Comparison of ENCODE assay signal across 10 cellular contexts in genomic region chr9:137314561-137315560, GRCh38. TPM values are rescaled to one million over a fixed set of nuclear protein-coding genes. Genes with fewer than 3 reads are reported as not detected.
A peak's percentile ranks its signal among the peaks of the same experiment; 100 is the strongest.
DNase-seq lines count a peak whose midpoint lies in the region; ATAC-seq and TF ChIP-seq lines count a peak whose summit lies in the region.
"Had no signal": no experiment of that assay in that cellular context is flagged by ENCODE, and none has a peak within 500 bp of the region (broad histone marks: within the 10 kb centered on the region; RNA-seq: fewer than 3 reads in every experiment).

No MANE protein-coding gene starts in this region.

- H3K4me3 ChIP-seq in ectodermal cell (ENCODE audit: insufficient read depth, low read depth, low read length) = no peak overlapping the region
- no peak overlapping the region for H3K4me3 ChIP-seq in CD4-positive, alpha-beta memory T cell (ENCODE audit: low read length in 2 of 2)

- no peak for TF ChIP-seq CTCF in GM13977 (IDR thresholded peaks at IDR 0.05; ENCODE audit: extremely low read depth, insufficient read depth, missing control alignments)
- no peak for TF ChIP-seq CTCF in HFFc6 (IDR thresholded peaks at IDR 0.05)

- POLR2A ChIA-PET in CD4-positive, alpha-beta memory T cell (lab: Charles Lee; ENCODE audit: partially characterized antibody) = interaction anchor here (1.3 kb wide), 1 partner anchor 74 kb away, joined by 3 read pairs; the partner anchor contains the start of gene TUBB4B

- DNase-seq in 8988T (peak; percentile 56), GM13977 (ENCODE audit: low spot score) (peak; percentile 37), mesenteric fat pad (ENCODE audit: low spot score) (peak; percentile 88), HFFc6 (no peak)
- no peak for DNase-seq in CD4-positive, alpha-beta memory T cell

- H3K9me3 Mint-ChIP-seq in HFFc6 = no peaks in the 10 kb centered on the region
- no peaks in the 10 kb centered on the region for H3K9me3 Mint-ChIP-seq in CD4-positive, alpha-beta memory T cell
- H3K9me3 Mint-ChIP-seq: activated T-helper 17 cell treated with anti-CD3 and anti-CD28 coated beads, Interleukin-2, amount 50 U/mL, for 72 hours had no signal

- 71 to 72% methylated on average over 38 to 41 of the region's 42 CpGs for WGBS in ectodermal cell, 2 experiments

- peaks cover 34% of the 10 kb centered on the region for H3K4me1 ChIP-seq in ectodermal cell (ENCODE audit: control insufficient read depth, insufficient read depth, low read length)
- H3K4me1 ChIP-seq in CD4-positive, alpha-beta memory T cell (ENCODE audit: insufficient read depth, low read length) = no peaks in the 10 kb centered on the region

- peaks cover 5% of the 10 kb centered on the region for H3K27me3 ChIP-seq in ectodermal cell (ENCODE audit: control insufficient read depth, insufficient read depth, low read length, poor library complexity, severe bottlenecking)
- H3K27me3 ChIP-seq in CD4-positive, alpha-beta memory T cell (ENCODE audit: insufficient read depth, low read length) = no peaks in the 10 kb centered on the region

- no peak overlapping the region for H3K4me3 Mint-ChIP-seq in HFFc6
- H3K4me3 Mint-ChIP-seq in CD4-positive, alpha-beta memory T cell = no peak overlapping the region
- H3K4me3 Mint-ChIP-seq: activated T-helper 17 cell treated with anti-CD3 and anti-CD28 coated beads, Interleukin-2, amount 50 U/mL, for 72 hours had no signal

- 0 out of 2 replicates have a peak, but pooled peaks cover 2% of the 10 kb centered on the region for H3K27me3 Mint-ChIP-seq in HFFc6 (ENCODE audit: insufficient read depth)
- peaks cover 0 to 2% of the 10 kb centered on the region in 2 donors for H3K27me3 Mint-ChIP-seq in CD4-positive, alpha-beta memory T cell
- H3K27me3 Mint-ChIP-seq: activated T-helper 17 cell treated with anti-CD3 and anti-CD28 coated beads, Interleukin-2, amount 50 U/mL, for 72 hours had no signal

- in situ Hi-C loops in GM13977 (cut with MboI; ENCODE audit: low pct_unique_long_range_greater_than_20kb, low sequenced_read_pairs, unreplicated experiment) = no loop called here

- CTCF ChIA-PET in CD4-positive, alpha-beta memory T cell (lab: Charles Lee; ENCODE audit: partially characterized antibody) = no interaction called here

- no peak overlapping the region for H3K27ac Mint-ChIP-seq in HFFc6
- H3K27ac Mint-ChIP-seq in CD4-positive, alpha-beta memory T cell = no peak overlapping the region
- H3K27ac Mint-ChIP-seq: activated T-helper 17 cell treated with anti-CD3 and anti-CD28 coated beads, Interleukin-2, amount 50 U/mL, for 72 hours had no signal

- H3K9me3 ChIP-seq in ectodermal cell (ENCODE audit: control insufficient read depth, low read length) = no peaks in the 10 kb centered on the region
- H3K9me3 ChIP-seq in CD4-positive, alpha-beta memory T cell (ENCODE audit: control insufficient read depth in 1 of 2, low read length in 2 of 2) = no peaks in the 10 kb centered on the region
- H3K9me3 ChIP-seq: gastroesophageal sphincter had no signal

- H3K27ac ChIP-seq in ectodermal cell (ENCODE audit: insufficient read depth, low read depth, low read length, poor library complexity, severe bottlenecking) = peak overlapping the region; percentile 16
- no peak overlapping the region for H3K27ac ChIP-seq in CD4-positive, alpha-beta memory T cell (ENCODE audit: low read depth, low read length)

- intact Hi-C loops in CD4-positive, alpha-beta memory T cell (cut with micrococcal nuclease) = no loop called here

- no peaks in the 10 kb centered on the region for H3K36me3 ChIP-seq in ectodermal cell (ENCODE audit: control insufficient read depth, insufficient read depth, low read length)
- H3K36me3 ChIP-seq in CD4-positive, alpha-beta memory T cell (ENCODE audit: insufficient read depth, low read length) = no peaks in the 10 kb centered on the region

- no peaks in the 10 kb centered on the region for H3K4me1 Mint-ChIP-seq in HFFc6 (ENCODE audit: low read depth)
- H3K4me1 Mint-ChIP-seq in CD4-positive, alpha-beta memory T cell = no peaks in the 10 kb centered on the region
- H3K4me1 Mint-ChIP-seq: activated T-helper 17 cell treated with anti-CD3 and anti-CD28 coated beads, Interleukin-2, amount 50 U/mL, for 72 hours had no signal

- ATAC-seq in GM21367 (IDR thresholded peaks at IDR 0.05; ENCODE audit: unreplicated experiment) (no peak), GM18498 (IDR thresholded peaks at IDR 0.05; ENCODE audit: unreplicated experiment) (no peak)
- ATAC-seq: activated T-helper 17 cell treated with anti-CD3 and anti-CD28 coated beads, Interleukin-2, amount 50 U/mL, for 72 hours; gastroesophageal sphincter had no signal

- H3K36me3 Mint-ChIP-seq in HFFc6 (ENCODE audit: low read depth) = no peaks in the 10 kb centered on the region
- H3K36me3 Mint-ChIP-seq in CD4-positive, alpha-beta memory T cell = no peaks in the 10 kb centered on the region

RNA-seq across cellular contexts. Expression of gene NRARP, which starts 12.8 kb away (rescaled TPM):
- 20.0 TPM for polyA plus RNA-seq in ectodermal cell (2013, experiment 1 of 4)
- 17.8 TPM for polyA plus RNA-seq in ectodermal cell (2013, experiment 2 of 4)
- polyA plus RNA-seq in ectodermal cell (2013, experiment 3 of 4) = 30.0 TPM
- polyA plus RNA-seq in ectodermal cell (2013, experiment 4 of 4) = 33.2 TPM
- total RNA-seq in mesenteric fat pad = 16.3 TPM
- total RNA-seq in HFFc6 (2021; fragmentation: NEBNext Ultra II Directional; extraction: Animal tissue kit (Norgen Biotek cat#: 25700)) = under 1 TPM in 5 of 6 experiments, not detected in 1; 0.09 to 0.36 (median 0.17) TPM
- under 1 TPM; 0.25 to 0.29 TPM for total RNA-seq in CD4-positive, alpha-beta memory T cell
- polyA plus RNA-seq in CD4-positive, alpha-beta memory T cell = not detected

RNA-seq across cellular contexts. Expression of gene TOR4A, which starts 37.3 kb away (rescaled TPM):
- polyA plus RNA-seq in ectodermal cell (2013, experiment 1 of 4) = 2.9 TPM
- polyA plus RNA-seq in ectodermal cell (2013, experiment 2 of 4) = 4.0 TPM
- 3.2 TPM for polyA plus RNA-seq in ectodermal cell (2013, experiment 3 of 4)
- polyA plus RNA-seq in ectodermal cell (2013, experiment 4 of 4) = 3.6 TPM
- total RNA-seq in mesenteric fat pad = 9.2 TPM
- total RNA-seq in HFFc6 (2021; fragmentation: NEBNext Ultra II Directional; extraction: Animal tissue kit (Norgen Biotek cat#: 25700)) = 10 to 100 TPM; 58.4 to 76.2 (median 62.2) TPM
- 1 to 10 TPM; 2.1 TPM for total RNA-seq in CD4-positive, alpha-beta memory T cell
- polyA plus RNA-seq in CD4-positive, alpha-beta memory T cell = under 1 TPM; 0.46 to 0.78 TPM

RNA-seq across cellular contexts. Expression of gene NELFB, which starts 59.7 kb away (rescaled TPM):
- 77.8 TPM for polyA plus RNA-seq in ectodermal cell (2013, experiment 1 of 4)
- 73.9 TPM for polyA plus RNA-seq in ectodermal cell (2013, experiment 2 of 4)
- 50.9 TPM for polyA plus RNA-seq in ectodermal cell (2013, experiment 3 of 4)
- polyA plus RNA-seq in ectodermal cell (2013, experiment 4 of 4) = 53.2 TPM
- total RNA-seq in mesenteric fat pad = 39.2 TPM
- 10 to 100 TPM; 48.5 to 59.9 (median 52.7) TPM for total RNA-seq in HFFc6 (2021; fragmentation: NEBNext Ultra II Directional; extraction: Animal tissue kit (Norgen Biotek cat#: 25700))
- 10 to 100 TPM; 44.3 to 44.9 TPM for total RNA-seq in CD4-positive, alpha-beta memory T cell
- polyA plus RNA-seq in CD4-positive, alpha-beta memory T cell = 10 to 100 TPM; 28.3 to 28.7 TPM

Comparison
In these comparisons a context has a peak if more than half of its experiments do, and no peak if none do; other contexts are left out.
1. DNase-seq: peak in 8988T (single experiment), GM13977 (single experiment) and mesenteric fat pad (single experiment); none in HFFc6 (single experiment) and CD4-positive, alpha-beta memory T cell (0 of 5).
2. RNA of gene NRARP, which starts 12.8 kb away (total RNA-seq): 16.3 TPM in mesenteric fat pad (single experiment); 0.25 to 0.29 TPM in CD4-positive, alpha-beta memory T cell and 0.09 to 0.36 TPM in HFFc6; every median in the first group is over 10 times any median in the second.